ENCODE assay signal across 26 cellular contexts in the genomic region with DNA sequence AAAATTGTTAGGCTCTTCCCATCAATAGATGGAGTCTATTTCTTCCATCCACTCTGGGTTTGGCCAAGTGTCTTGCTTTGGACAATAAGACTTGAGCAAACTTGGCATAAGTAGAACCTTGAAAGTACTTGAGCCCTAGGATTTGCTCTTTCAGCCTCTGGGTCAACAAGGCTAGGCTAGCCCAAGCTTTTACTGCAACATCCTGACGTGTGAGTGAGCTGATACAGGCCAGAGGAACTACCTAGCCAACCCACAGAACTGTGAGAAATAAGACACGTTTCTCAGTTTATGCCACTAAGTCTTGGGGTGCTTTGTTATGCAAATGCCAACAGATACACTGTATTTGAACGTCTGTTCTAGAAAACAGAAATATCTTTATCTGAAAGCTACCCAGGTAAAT.
"Had no signal": no experiment of that assay in that cellular context is flagged by ENCODE, and none has a peak within 500 bp of the region (broad histone marks: within the 10 kb centered on the region; RNA-seq: fewer than 3 reads in every experiment).

No MANE protein-coding gene starts in this region.

- H3K9me3 ChIP-seq: colonic mucosa, esophagus squamous epithelium, gastrocnemius medialis, heart right ventricle had no signal

- ATAC-seq: effector memory CD8-positive, alpha-beta T cell; esophagus mucosa; gastrocnemius medialis; heart right ventricle; left cardiac atrium; left ventricle myocardium superior; naive thymus-derived CD4-positive, alpha-beta T cell had no signal

- H3K4me1 ChIP-seq: colonic mucosa, esophagus squamous epithelium, gastrocnemius medialis, heart right ventricle had no signal

- H3K4me3 ChIP-seq: colonic mucosa, esophagus squamous epithelium, gastrocnemius medialis, heart right ventricle, lung had no signal

- FAIRE-seq: endometrium, islet of Langerhans, keratinocyte had no signal

- DNase-seq: colonic mucosa; cortex of kidney; effector CD8-positive, alpha-beta T cell; effector memory CD8-positive, alpha-beta T cell; endodermal cell; erythroblast; esophagus squamous epithelium; foreskin fibroblast; foreskin melanocyte; gastrocnemius medialis; glutamatergic neuron; head of caudate nucleus; heart right ventricle; hippocampal formation; left cardiac atrium; left ventricle myocardium superior; mammary epithelial cell; mesendoderm; midbrain; naive thymus-derived CD4-positive, alpha-beta T cell had no signal

- H3K27me3 ChIP-seq: colonic mucosa, esophagus squamous epithelium, gastrocnemius medialis had no signal

- H3K36me3 ChIP-seq: colonic mucosa, esophagus squamous epithelium, gastrocnemius medialis, heart right ventricle had no signal

- H3K27ac ChIP-seq: colonic mucosa, epithelial cell of prostate, esophagus squamous epithelium, gastrocnemius medialis, heart right ventricle had no signal
